ENCODE assay signal across 26 cellular contexts in the genomic region with DNA sequence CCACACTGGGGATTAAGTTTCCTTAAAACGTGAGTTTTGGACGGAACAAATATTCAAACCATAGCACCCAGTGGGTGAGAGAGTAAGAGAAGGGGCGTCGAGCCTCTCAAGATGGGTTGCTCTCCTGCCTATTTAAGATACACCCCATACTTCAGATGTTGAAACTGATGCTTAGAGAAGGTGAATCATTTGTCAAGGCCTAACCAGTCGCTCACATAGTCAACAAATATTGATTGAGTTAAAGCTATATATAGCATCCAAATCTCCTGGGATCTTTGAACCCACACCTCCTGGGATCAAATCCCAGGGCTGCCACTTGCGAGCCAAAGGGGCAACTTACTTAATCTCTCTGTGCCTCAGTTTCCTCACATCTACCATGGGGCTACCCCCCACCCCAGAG.
"Had no signal": no experiment of that assay in that cellular context is flagged by ENCODE, and none has a peak within 500 bp of the region (broad histone marks: within the 10 kb centered on the region; RNA-seq: fewer than 3 reads in every experiment).

No MANE protein-coding gene starts in this region.

- FAIRE-seq: kidney, pancreas, small intestine had no signal

- H3K27ac ChIP-seq: foreskin keratinocyte, pancreas, prostate gland, sigmoid colon, tibial nerve, VCaP had no signal

- H3K27me3 ChIP-seq: foreskin keratinocyte, heart left ventricle, pancreas, sigmoid colon, tibial nerve had no signal

- DNase-seq: activated CD4-positive, alpha-beta T cell treated with anti-CD3 and anti-CD28 coated beads for 48 hours; activated gamma-delta T cell; activated naive CD4-positive, alpha-beta T cell treated with anti-CD3 and anti-CD28 coated beads, Interleukin-2, amount 10 ng/mL, durations not matched to agents 7 days and 5 days; activated T-cell treated with anti-CD3 and anti-CD28 coated beads for 4 hours; activated T-cell treated with anti-CD3 and anti-CD28 coated beads, Interleukin-2, amount 50 U/mL, for 72 hours; endodermal cell; foreskin keratinocyte; immature natural killer cell; kidney; mammary epithelial cell; naive B cell; pancreas; retina; small intestine; stimulated activated CD4-positive, alpha-beta T cell treated with anti-CD3 and anti-CD28 coated beads, Interleukin-1b, Interleukin-23, amount 100 ng/mL, for 48 hours; stimulated activated CD4-positive, alpha-beta T cell treated with anti-CD3 and anti-CD28 coated beads, Interleukin-4, amount 100 ng/mL, for 4 hours; stimulated activated CD8-positive, alpha-beta memory T cell treated with anti-CD3 and anti-CD28 coated beads, Interleukin-4, amount 100 ng/mL, for 48 hours; stimulated activated naive CD4-positive, alpha-beta T cell treated with Interleukin-2 at 50 U/mL for 16 hours had no signal

- ATAC-seq: esophagus mucosa, foreskin keratinocyte, T-cell had no signal

- H3K9me3 Mint-ChIP-seq: activated T-cell treated with anti-CD3 and anti-CD28 coated beads, Interleukin-2, amount 50 U/mL, for 72 hours had no signal

- H3K36me3 ChIP-seq: heart left ventricle, pancreas, prostate gland, sigmoid colon had no signal

- H3K36me3 Mint-ChIP-seq: activated naive CD4-positive, alpha-beta T cell treated with anti-CD3 and anti-CD28 coated beads, Interleukin-2, amount 10 ng/mL, durations not matched to agents 7 days and 5 days; mesothelial cell of epicardium had no signal

- H3K4me1 ChIP-seq: foreskin keratinocyte, pancreas, prostate gland, sigmoid colon had no signal

- H3K9me3 ChIP-seq: pancreas, prostate gland had no signal

- H3K4me1 Mint-ChIP-seq: immature natural killer cell, mesothelial cell of epicardium had no signal

- H3K27ac Mint-ChIP-seq: activated naive CD4-positive, alpha-beta T cell treated with anti-CD3 and anti-CD28 coated beads, Interleukin-2, amount 10 ng/mL, durations not matched to agents 7 days and 5 days; activated T-cell treated with anti-CD3 and anti-CD28 coated beads, Interleukin-2, amount 50 U/mL, for 72 hours; endodermal cell; immature natural killer cell; mesothelial cell of epicardium; naive B cell; T-cell had no signal

- H3K4me3 ChIP-seq: heart left ventricle, pancreas, prostate gland, sigmoid colon, tibial nerve had no signal

- H3K4me3 Mint-ChIP-seq: activated naive CD4-positive, alpha-beta T cell treated with anti-CD3 and anti-CD28 coated beads, Interleukin-2, amount 10 ng/mL, durations not matched to agents 7 days and 5 days; endodermal cell; immature natural killer cell; mesothelial cell of epicardium; naive B cell; T-cell had no signal
